28 cellular contexts compared by ENCODE assay signal in the genomic region with DNA sequence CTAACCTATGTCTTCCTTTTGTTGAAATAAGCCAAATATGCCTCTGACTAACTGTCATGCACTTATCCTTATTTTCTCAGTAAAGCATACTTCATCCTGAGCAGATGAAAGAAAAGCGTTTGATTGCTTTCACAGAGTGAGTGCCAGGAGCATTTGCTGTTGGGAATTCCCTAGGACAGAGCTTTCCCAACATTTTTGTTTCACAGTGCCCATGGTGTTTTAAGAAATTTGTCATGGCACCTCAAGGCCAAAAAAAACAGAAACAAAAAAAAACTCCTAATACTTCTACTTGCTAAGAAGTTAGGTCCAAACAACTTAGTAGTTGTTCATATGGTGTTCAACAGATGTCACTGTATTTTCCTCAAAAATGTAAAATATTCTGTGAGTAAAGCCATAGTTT.
A peak's percentile ranks its signal among the peaks of the same experiment; 100 is the strongest.
DNase-seq lines count a peak whose midpoint lies in the region; ATAC-seq and TF ChIP-seq lines count a peak whose summit lies in the region.
"Had no signal": no experiment of that assay in that cellular context is flagged by ENCODE, and none has a peak within 500 bp of the region (broad histone marks: within the 10 kb centered on the region; RNA-seq: fewer than 3 reads in every experiment).

No MANE protein-coding gene starts in this region.

- H3K9me3 Mint-ChIP-seq in chondrocyte (ENCODE audit: low read depth): no peaks in the 10 kb centered on the region
- H3K9me3 Mint-ChIP-seq: activated B cell treated with CpG ODN at 0.5 μM for 24 hours; activated naive CD8-positive, alpha-beta T cell treated with anti-CD3 and anti-CD28 coated beads for 36 hours; brain; CD4-positive, alpha-beta memory T cell; stimulated activated naive CD8-positive, alpha-beta T cell treated with anti-CD3 and anti-CD28 coated beads, Interleukin-15, Interleukin-2, amounts not matched to agents 100 ng/mL and 50 ng/mL, for 24 hours had no signal

- peak overlapping the region; percentile 12 for H3K4me3 Mint-ChIP-seq in chondrocyte (ENCODE audit: unreplicated experiment)
- H3K4me3 Mint-ChIP-seq: activated B cell treated with CpG ODN at 0.5 μM for 24 hours; activated naive CD8-positive, alpha-beta T cell treated with anti-CD3 and anti-CD28 coated beads for 36 hours; brain; CD4-positive, alpha-beta memory T cell; stimulated activated naive CD8-positive, alpha-beta T cell treated with anti-CD3 and anti-CD28 coated beads, Interleukin-15, Interleukin-2, amounts not matched to agents 100 ng/mL and 50 ng/mL, for 24 hours had no signal

- H3K27ac ChIP-seq in muscle layer of duodenum (ENCODE audit: low read length) (peak overlapping the region; percentile 68), subcutaneous abdominal adipose tissue (ENCODE audit: low read depth, low read length) (peak overlapping the region; percentile 71)
- H3K27ac ChIP-seq: lower lobe of right lung, neutrophil had no signal

- H3K4me3 ChIP-seq in MG63 (no peak overlapping the region), muscle layer of duodenum (ENCODE audit: low read depth in 1 of 2, low read length in 2 of 2) (no peak overlapping the region), subcutaneous abdominal adipose tissue (ENCODE audit: low read depth in 1 of 5, low read length in 5 of 5) (no peak overlapping the region)
- H3K4me3 ChIP-seq: lower lobe of right lung, upper lobe of left lung had no signal

- no peaks in the 10 kb centered on the region for H3K27me3 Mint-ChIP-seq in chondrocyte (ENCODE audit: low read depth)
- H3K27me3 Mint-ChIP-seq: activated B cell treated with CpG ODN at 0.5 μM for 24 hours; activated naive CD8-positive, alpha-beta T cell treated with anti-CD3 and anti-CD28 coated beads for 36 hours; brain; CD4-positive, alpha-beta memory T cell; stimulated activated naive CD8-positive, alpha-beta T cell treated with anti-CD3 and anti-CD28 coated beads, Interleukin-15, Interleukin-2, amounts not matched to agents 100 ng/mL and 50 ng/mL, for 24 hours had no signal

- H3K27ac Mint-ChIP-seq in chondrocyte (ENCODE audit: unreplicated experiment): peak overlapping the region; percentile 84
- H3K27ac Mint-ChIP-seq: activated B cell treated with CpG ODN at 0.5 μM for 24 hours; activated naive CD8-positive, alpha-beta T cell treated with anti-CD3 and anti-CD28 coated beads for 36 hours; stimulated activated naive CD8-positive, alpha-beta T cell treated with anti-CD3 and anti-CD28 coated beads, Interleukin-15, Interleukin-2, amounts not matched to agents 100 ng/mL and 50 ng/mL, for 24 hours had no signal

- H3K36me3 Mint-ChIP-seq in chondrocyte (ENCODE audit: low read depth): peaks cover 22% of the 10 kb centered on the region

- peak; percentile 30 for TF ChIP-seq CTCF in chondrocyte (IDR thresholded peaks at IDR 0.05)
- TF ChIP-seq CTCF in GM10248 (IDR thresholded peaks at IDR 0.05; ENCODE audit: control extremely low read depth, extremely low read depth, low read depth, missing control alignments): no peak

- ATAC-seq in HG03097 (IDR thresholded peaks at IDR 0.05; ENCODE audit: low FRiP score, unreplicated experiment) (no peak), HG03045 (IDR thresholded peaks at IDR 0.05; ENCODE audit: unreplicated experiment) (no peak)
- ATAC-seq: lower lobe of right lung had no signal

- no peaks in the 10 kb centered on the region for H3K4me1 ChIP-seq in muscle layer of duodenum (ENCODE audit: control insufficient read depth in 1 of 2, insufficient read depth in 2 of 2, low read length in 2 of 2)
- H3K4me1 ChIP-seq in subcutaneous abdominal adipose tissue (ENCODE audit: control insufficient read depth in 5 of 5, insufficient read depth in 5 of 5, low read length in 5 of 5): peaks cover 0 to 13% (median 3%) of the 10 kb centered on the region in 5 donors
- H3K4me1 ChIP-seq: lower lobe of right lung had no signal

- H3K9me3 ChIP-seq in MG63 (no peaks in the 10 kb centered on the region), muscle layer of duodenum (ENCODE audit: control insufficient read depth in 1 of 2, low read length in 2 of 2) (no peaks in the 10 kb centered on the region), subcutaneous abdominal adipose tissue (ENCODE audit: control insufficient read depth in 5 of 5, low read length in 5 of 5) (no peaks in the 10 kb centered on the region)
- H3K9me3 ChIP-seq: lower lobe of right lung, neutrophil, upper lobe of left lung had no signal

- H3K4me1 Mint-ChIP-seq in chondrocyte (ENCODE audit: low read depth): peaks cover 29% of the 10 kb centered on the region
- H3K4me1 Mint-ChIP-seq: activated B cell treated with CpG ODN at 0.5 μM for 24 hours; activated naive CD8-positive, alpha-beta T cell treated with anti-CD3 and anti-CD28 coated beads for 36 hours; brain; CD4-positive, alpha-beta memory T cell had no signal

- H3K36me3 ChIP-seq in MG63 (peaks cover 28% of the 10 kb centered on the region), muscle layer of duodenum (ENCODE audit: control insufficient read depth in 1 of 2, insufficient read depth in 2 of 2, low read length in 2 of 2) (peaks cover 37 to 42% of the 10 kb centered on the region in 2 donors), subcutaneous abdominal adipose tissue (ENCODE audit: control insufficient read depth in 5 of 5, insufficient read depth in 5 of 5, low read length in 5 of 5) (peaks cover 28 to 48% (median 44%) of the 10 kb centered on the region in 5 donors)

- CTCF ChIA-PET in GM10248 (lab: Yijun Ruan, JAX): interaction anchor here (1.6 kb wide), 1 partner anchor 32 kb away, joined by 3 read pairs; no protein-coding TSS in a partner anchor

- POLR2A ChIA-PET in GM10248 (lab: Yijun Ruan, JAX): no interaction called here

- H3K9ac ChIP-seq in subcutaneous abdominal adipose tissue (ENCODE audit: low read length in 5 of 5): peak overlapping the region in 2 of 5 donors; percentile 20 to 55

- H3K27me3 ChIP-seq in MG63 (no peaks in the 10 kb centered on the region), muscle layer of duodenum (ENCODE audit: low read depth, low read length) (no peaks in the 10 kb centered on the region), subcutaneous abdominal adipose tissue (ENCODE audit: control insufficient read depth in 5 of 5, insufficient read depth in 4 of 5, low read length in 5 of 5) (no peaks in the 10 kb centered on the region)
- H3K27me3 ChIP-seq: neutrophil, upper lobe of left lung had no signal

- DNase-seq in MG63 (peak; percentile 11), chondrocyte (ENCODE audit: low spot score) (no peak), GM10248 (ENCODE audit: extremely low spot score) (no peak)
- no peak for DNase-seq in stimulated activated CD4-positive, alpha-beta T cell treated with anti-CD3 and anti-CD28 coated beads, Interleukin-15, amount 100 ng/mL, for 24 hours
- DNase-seq: activated B cell treated with CpG ODN at 0.5 μM for 24 hours; activated CD4-positive, alpha-beta T cell treated with anti-CD3 and anti-CD28 coated beads, Interleukin-2, amount 50 U/mL, for 4 hours; activated CD8-positive, alpha-beta memory T cell treated with anti-CD3 and anti-CD28 coated beads, Interleukin-2, amount 50 U/mL, for 4 hours; activated effector memory CD4-positive, alpha-beta T cell treated with Interleukin-2 at 50 U/mL for 16 hours; activated naive CD8-positive, alpha-beta T cell treated with anti-CD3 and anti-CD28 coated beads for 36 hours; CD4-positive, alpha-beta memory T cell; effector CD8-positive, alpha-beta T cell; Karpas-422; kidney; lower lobe of right lung; NCI-H1694; NCI-H2171 treated with DMSO at 0.1 percent for 48 hours; NCI-H524 treated with DMSO at 0.1 percent for 48 hours; SIG-M5; stimulated activated CD4-positive, alpha-beta T cell treated with anti-CD3 and anti-CD28 coated beads, Interleukin-4, amount 100 ng/mL, for 4 hours; SW 1271; upper lobe of left lung had no signal
